In genomic region chr22:29313126-29314071, GRCh38 we compare ENCODE assay signal across 8 cellular contexts.
DNase-seq lines count a peak whose midpoint lies in the region; ATAC-seq and TF ChIP-seq lines count a peak whose summit lies in the region.

No MANE protein-coding gene starts in this region.

- no peak overlapping the region for H3K4me3 Mint-ChIP-seq in memory B cell

- H3K9me3 Mint-ChIP-seq in memory B cell, result no peaks in the 10 kb centered on the region

- peak; percentile 48 for TF ChIP-seq CTCF in AG10803 (conservative IDR thresholded peaks at IDR 0.05; ENCODE audit: low read length)
- peak; percentile 49 for TF ChIP-seq CTCF in LNCAP (IDR thresholded peaks at IDR 0.05)
- TF ChIP-seq CTCF in coronary artery (IDR thresholded peaks at IDR 0.05), result peak; percentile 42

- peaks cover 35% of the 10 kb centered on the region for H3K27me3 Mint-ChIP-seq in memory B cell

- ATAC-seq in memory B cell (ENCODE audit: low read depth) (peak; percentile 25), GM18870 (IDR thresholded peaks at IDR 0.05; ENCODE audit: unreplicated experiment) (no peak), HG03045 (IDR thresholded peaks at IDR 0.05; ENCODE audit: unreplicated experiment) (no peak), GM21390 (IDR thresholded peaks at IDR 0.05; ENCODE audit: unreplicated experiment) (no peak)

- H3K27ac ChIP-seq in coronary artery, result no peak overlapping the region

- peaks cover 4% of the 10 kb centered on the region for H3K36me3 Mint-ChIP-seq in memory B cell

- peaks cover 15% of the 10 kb centered on the region for H3K4me1 Mint-ChIP-seq in memory B cell

- H3K27ac Mint-ChIP-seq in memory B cell, result no peak overlapping the region

- no peak overlapping the region for H3K4me3 ChIP-seq in AG10803 (ENCODE audit: low read length)
- peak overlapping the region; percentile 67 for H3K4me3 ChIP-seq in coronary artery

- DNase-seq in AG10803 (ENCODE audit: low read depth), result peak; percentile 25
- DNase-seq in coronary artery (ENCODE audit: low spot score), result peak; percentile 76
- DNase-seq in memory B cell (ENCODE audit: low spot score in 2 of 2), result no peak
- no peak for DNase-seq in NCI-H774 (lab: John Stamatoyannopoulos, UW)

Comparison
In these comparisons a context has a peak if more than half of its experiments do, and no peak if none do; other contexts are left out.
1. DNase-seq: peak in AG10803 (single experiment) and coronary artery (single experiment); none in memory B cell (0 of 2) and NCI-H774 (single experiment).
2. Peak in every context shown above with its lines, with median percentiles within 50 percentile points of each other: CTCF ChIP-seq.